ENCODE assay signal across 1 cellular context in the genomic region with DNA sequence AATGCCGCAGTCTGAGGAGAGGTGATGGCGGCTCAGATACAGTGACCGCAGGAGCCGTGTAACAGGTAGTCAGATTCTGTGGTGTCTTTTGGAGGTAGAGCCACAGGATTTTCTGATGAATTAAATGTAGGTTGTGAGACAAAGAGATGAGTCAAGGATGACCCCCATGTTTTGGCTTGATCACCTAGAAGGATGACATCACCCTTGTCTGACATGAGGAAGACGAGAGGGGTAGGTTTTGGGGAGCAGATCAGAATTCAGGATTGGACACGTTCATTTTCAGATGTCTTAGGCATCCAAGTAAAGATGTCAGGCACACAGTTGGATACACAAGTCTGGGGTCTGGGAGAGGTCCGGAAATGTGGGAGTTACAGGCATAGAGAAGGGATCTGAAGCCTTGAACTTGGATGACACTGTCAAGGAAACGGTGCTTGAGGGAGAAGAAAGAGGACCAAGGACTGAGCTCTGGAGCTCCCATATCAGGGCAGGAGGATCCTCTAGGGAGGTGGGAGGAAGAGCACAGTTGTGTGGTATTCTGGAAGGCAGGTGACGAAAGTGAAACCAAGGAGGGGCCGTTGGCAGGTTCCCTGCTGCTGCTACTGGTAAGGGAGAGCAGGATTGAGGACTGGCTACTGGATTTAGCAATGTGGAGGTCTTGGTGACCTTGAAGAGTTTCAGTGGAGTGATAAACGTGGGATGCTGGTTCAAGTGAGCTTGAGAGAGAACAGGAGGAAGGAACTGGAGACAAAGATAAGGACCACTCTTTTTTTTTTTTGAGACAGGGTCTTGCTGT.
A peak's percentile ranks its signal among the peaks of the same experiment; 100 is the strongest.
TF ChIP-seq lines count a peak whose summit lies in the region.

No MANE protein-coding gene starts in this region.

TF ChIP-seq in K562, 482 proteins besides CTCF, POLR2A, EP300 and RAD21:
- peak; percentile 68 for TF ChIP-seq CTBP1 (IDR thresholded peaks at IDR 0.05; ENCODE audit: borderline replicate concordance)
- TF ChIP-seq, protein P1, sequence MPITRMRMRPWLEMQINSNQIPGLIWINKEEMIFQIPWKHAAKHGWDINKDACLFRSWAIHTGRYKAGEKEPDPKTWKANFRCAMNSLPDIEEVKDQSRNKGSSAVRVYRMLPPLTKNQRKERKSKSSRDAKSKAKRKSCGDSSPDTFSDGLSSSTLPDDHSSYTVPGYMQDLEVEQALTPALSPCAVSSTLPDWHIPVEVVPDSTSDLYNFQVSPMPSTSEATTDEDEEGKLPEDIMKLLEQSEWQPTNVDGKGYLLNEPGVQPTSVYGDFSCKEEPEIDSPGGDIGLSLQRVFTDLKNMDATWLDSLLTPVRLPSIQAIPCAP (CRISPR knock-in tag; IDR thresholded peaks at IDR 0.05; ENCODE audit: borderline replicate concordance): no peak
- 0 out of 2 replicates have a peak, but pooled peaks have one; percentile 9 for TF ChIP-seq CEBPG (CRISPR knock-in tag; IDR thresholded peaks at IDR 0.05)
- TF ChIP-seq CEBPG (tag; conservative IDR thresholded peaks at IDR 0.05 in 1 of 2, IDR thresholded peaks at IDR 0.05 in 1 of 2): no peak
- TF ChIP-seq CBFA2T3 (IDR thresholded peaks at IDR 0.05): peak; percentile 57
- TF ChIP-seq, protein P2, sequence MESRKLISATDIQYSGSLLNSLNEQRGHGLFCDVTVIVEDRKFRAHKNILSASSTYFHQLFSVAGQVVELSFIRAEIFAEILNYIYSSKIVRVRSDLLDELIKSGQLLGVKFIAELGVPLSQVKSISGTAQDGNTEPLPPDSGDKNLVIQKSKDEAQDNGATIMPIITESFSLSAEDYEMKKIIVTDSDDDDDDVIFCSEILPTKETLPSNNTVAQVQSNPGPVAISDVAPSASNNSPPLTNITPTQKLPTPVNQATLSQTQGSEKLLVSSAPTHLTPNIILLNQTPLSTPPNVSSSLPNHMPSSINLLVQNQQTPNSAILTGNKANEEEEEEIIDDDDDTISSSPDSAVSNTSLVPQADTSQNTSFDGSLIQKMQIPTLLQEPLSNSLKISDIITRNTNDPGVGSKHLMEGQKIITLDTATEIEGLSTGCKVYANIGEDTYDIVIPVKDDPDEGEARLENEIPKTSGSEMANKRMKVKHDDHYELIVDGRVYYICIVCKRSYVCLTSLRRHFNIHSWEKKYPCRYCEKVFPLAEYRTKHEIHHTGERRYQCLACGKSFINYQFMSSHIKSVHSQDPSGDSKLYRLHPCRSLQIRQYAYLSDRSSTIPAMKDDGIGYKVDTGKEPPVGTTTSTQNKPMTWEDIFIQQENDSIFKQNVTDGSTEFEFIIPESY (CRISPR knock-in tag; IDR thresholded peaks at IDR 0.05): 0 out of 2 replicates have a peak, but pooled peaks have one; percentile 27
- TF ChIP-seq ZNF263 (CRISPR knock-in tag; IDR thresholded peaks at IDR 0.05; ENCODE audit: borderline replicate concordance): peak; percentile 89
- TF ChIP-seq MYC (IDR thresholded peaks at IDR 0.05; ENCODE audit: low read depth, low read length): 0 out of 2 replicates have a peak, but pooled peaks have one; percentile 21
- no peak for TF ChIP-seq MYC (CRISPR knock-in tag; IDR thresholded peaks at IDR 0.05; ENCODE audit: borderline replicate concordance, low read depth)
- peak; percentile 90 for TF ChIP-seq ESRRA (IDR thresholded peaks at IDR 0.05; ENCODE audit: borderline replicate concordance, low read depth)
- TF ChIP-seq ZZZ3 (IDR thresholded peaks at IDR 0.05): no peak
- peak in 1 of 2 experiments; percentile 49; a peak in 1 of 4 replicates for TF ChIP-seq RCOR1 (IDR thresholded peaks at IDR 0.05; ENCODE audit: borderline replicate concordance in 1 of 2, low read depth in 2 of 2, low read length in 2 of 2)
- TF ChIP-seq CBFA2T2 (conservative IDR thresholded peaks at IDR 0.05): peak; percentile 29; the same call in 1 of the 2 replicates
- TF ChIP-seq NELFE (IDR thresholded peaks at IDR 0.05; ENCODE audit: insufficient read depth, insufficient read length): no peak
- TF ChIP-seq, protein P3, sequence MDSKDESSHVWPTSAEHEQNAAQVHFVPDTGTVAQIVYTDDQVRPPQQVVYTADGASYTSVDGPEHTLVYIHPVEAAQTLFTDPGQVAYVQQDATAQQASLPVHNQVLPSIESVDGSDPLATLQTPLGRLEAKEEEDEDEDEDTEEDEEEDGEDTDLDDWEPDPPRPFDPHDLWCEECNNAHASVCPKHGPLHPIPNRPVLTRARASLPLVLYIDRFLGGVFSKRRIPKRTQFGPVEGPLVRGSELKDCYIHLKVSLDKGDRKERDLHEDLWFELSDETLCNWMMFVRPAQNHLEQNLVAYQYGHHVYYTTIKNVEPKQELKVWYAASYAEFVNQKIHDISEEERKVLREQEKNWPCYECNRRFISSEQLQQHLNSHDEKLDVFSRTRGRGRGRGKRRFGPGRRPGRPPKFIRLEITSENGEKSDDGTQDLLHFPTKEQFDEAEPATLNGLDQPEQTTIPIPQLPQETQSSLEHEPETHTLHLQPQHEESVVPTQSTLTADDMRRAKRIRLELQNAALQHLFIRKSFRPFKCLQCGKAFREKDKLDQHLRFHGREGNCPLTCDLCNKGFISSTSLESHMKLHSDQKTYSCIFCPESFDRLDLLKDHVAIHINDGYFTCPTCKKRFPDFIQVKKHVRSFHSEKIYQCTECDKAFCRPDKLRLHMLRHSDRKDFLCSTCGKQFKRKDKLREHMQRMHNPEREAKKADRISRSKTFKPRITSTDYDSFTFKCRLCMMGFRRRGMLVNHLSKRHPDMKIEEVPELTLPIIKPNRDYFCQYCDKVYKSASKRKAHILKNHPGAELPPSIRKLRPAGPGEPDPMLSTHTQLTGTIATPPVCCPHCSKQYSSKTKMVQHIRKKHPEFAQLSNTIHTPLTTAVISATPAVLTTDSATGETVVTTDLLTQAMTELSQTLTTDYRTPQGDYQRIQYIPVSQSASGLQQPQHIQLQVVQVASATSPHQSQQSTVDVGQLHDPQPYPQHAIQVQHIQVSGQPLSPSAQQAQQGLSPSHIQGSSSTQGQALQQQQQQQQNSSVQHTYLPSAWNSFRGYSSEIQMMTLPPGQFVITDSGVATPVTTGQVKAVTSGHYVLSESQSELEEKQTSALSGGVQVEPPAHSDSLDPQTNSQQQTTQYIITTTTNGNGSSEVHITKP (IDR thresholded peaks at IDR 0.05; ENCODE audit: partially characterized antibody): peak; percentile 66
- TF ChIP-seq POLR2H (tag; IDR thresholded peaks at IDR 0.05; ENCODE audit: low read depth): no peak
- TF ChIP-seq ZEB2 (IDR thresholded peaks at IDR 0.05): 0 out of 2 replicates have a peak, but pooled peaks have one; percentile 7
- 0 out of 2 replicates have a peak, but pooled peaks have one; percentile 23 for TF ChIP-seq SMAD4 (CRISPR knock-in tag; conservative IDR thresholded peaks at IDR 0.05)
- TF ChIP-seq NFXL1 (CRISPR knock-in tag; IDR thresholded peaks at IDR 0.05): no peak
- TF ChIP-seq, protein P4, sequence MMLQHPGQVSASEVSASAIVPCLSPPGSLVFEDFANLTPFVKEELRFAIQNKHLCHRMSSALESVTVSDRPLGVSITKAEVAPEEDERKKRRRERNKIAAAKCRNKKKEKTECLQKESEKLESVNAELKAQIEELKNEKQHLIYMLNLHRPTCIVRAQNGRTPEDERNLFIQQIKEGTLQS (IDR thresholded peaks at IDR 0.05): peak; percentile 90
- TF ChIP-seq, protein P4 (CRISPR knock-in tag; conservative IDR thresholded peaks at IDR 0.05): no peak
- no peak for TF ChIP-seq EZH2 (IDR thresholded peaks at IDR 0.05; ENCODE audit: borderline replicate concordance, low read depth, low read length)
- TF ChIP-seq CXXC5 (CRISPR knock-in tag; IDR thresholded peaks at IDR 0.05): peak; percentile 28; the same call in 1 of the 2 replicates
- TF ChIP-seq ATF7 (IDR thresholded peaks at IDR 0.05): peak; percentile 46; the same call in 1 of the 2 replicates
TF ChIP-seq in K562: peak in this region for 15.
